ENCODE assay signal across 21 cellular contexts in genomic region chr5:171592741-171593140, GRCh38.
"Had no signal": no experiment of that assay in that cellular context is flagged by ENCODE, and none has a peak within 500 bp of the region (broad histone marks: within the 10 kb centered on the region; RNA-seq: fewer than 3 reads in every experiment).

No MANE protein-coding gene starts in this region.

- H3K4me3 ChIP-seq: colonic mucosa, lung, stomach had no signal

- DNase-seq: activated CD4-positive, alpha-beta T cell treated with anti-CD3 and anti-CD28 coated beads for 4 hours; activated CD8-positive, alpha-beta T cell treated with anti-CD3 and anti-CD28 coated beads, Interleukin-2, amount 10 ng/mL, durations not matched to agents 7 days and 5 days; activated naive CD4-positive, alpha-beta T cell treated with anti-CD3 and anti-CD28 coated beads for 36 hours; activated naive CD8-positive, alpha-beta T cell treated with anti-CD3 and anti-CD28 coated beads, Interleukin-2, amount 50 U/mL, for 24 hours; activated T-cell treated with anti-CD3 and anti-CD28 coated beads, Interleukin-2, amount 50 U/mL, for 24 hours; anterior cingulate cortex; brain microvascular endothelial cell; colonic mucosa; hippocampal formation; stimulated activated CD4-positive, alpha-beta T cell treated with anti-CD3 and anti-CD28 coated beads, Interleukin-4, amount 100 ng/mL, for 24 hours; stomach had no signal

- ATAC-seq: activated CD8-positive, alpha-beta T cell treated with anti-CD3 and anti-CD28 coated beads, Interleukin-2, amount 10 ng/mL, durations not matched to agents 7 days and 5 days; activated naive CD8-positive, alpha-beta T cell treated with anti-CD3 and anti-CD28 coated beads, Interleukin-2, amount 50 U/mL, for 24 hours; natural killer cell treated with Interleukin-12 subunit alpha and Interleukin-12 subunit beta and Interleukin-15 and Interleukin-18, amount 100 ng/mL, for 72 hours; sciatic nerve; stimulated activated effector memory CD8-positive, alpha-beta T cell treated with anti-CD3 and anti-CD28 coated beads, Interleukin-12 subunit alpha, Interleukin-12 subunit beta, amount 100 ng/mL, for 72 hours; WTC11 had no signal

- H3K27ac Mint-ChIP-seq: activated CD8-positive, alpha-beta T cell treated with anti-CD3 and anti-CD28 coated beads, Interleukin-2, amount 10 ng/mL, durations not matched to agents 7 days and 5 days; activated naive CD4-positive, alpha-beta T cell treated with anti-CD3 and anti-CD28 coated beads for 36 hours; activated naive CD8-positive, alpha-beta T cell treated with anti-CD3 and anti-CD28 coated beads, Interleukin-2, amount 50 U/mL, for 24 hours; activated T-cell treated with anti-CD3 and anti-CD28 coated beads, Interleukin-2, amount 50 U/mL, for 24 hours; mesothelial cell of epicardium; natural killer cell treated with Interleukin-12 subunit alpha and Interleukin-12 subunit beta and Interleukin-15 and Interleukin-18, amount 100 ng/mL, for 72 hours; stimulated activated effector memory CD8-positive, alpha-beta T cell treated with anti-CD3 and anti-CD28 coated beads, Interleukin-12 subunit alpha, Interleukin-12 subunit beta, amount 100 ng/mL, for 72 hours; T-helper 2 cell treated with Interferon-gamma antibody and Interleukin-4, amounts not matched to agents 5 μg/mL and 100 μg/mL, for 36 hours; type B pancreatic cell; WTC11 had no signal

- H3K9me3 ChIP-seq: colonic mucosa, neutrophil, stomach had no signal

- H3K9me3 Mint-ChIP-seq: activated naive CD4-positive, alpha-beta T cell treated with anti-CD3 and anti-CD28 coated beads for 36 hours; activated naive CD8-positive, alpha-beta T cell treated with anti-CD3 and anti-CD28 coated beads, Interleukin-2, amount 50 U/mL, for 24 hours; activated T-cell treated with anti-CD3 and anti-CD28 coated beads, Interleukin-2, amount 50 U/mL, for 24 hours; central memory CD8-positive, alpha-beta T cell; mesothelial cell of epicardium; natural killer cell treated with Interleukin-12 subunit alpha and Interleukin-12 subunit beta and Interleukin-15 and Interleukin-18, amount 100 ng/mL, for 72 hours; stimulated activated effector memory CD8-positive, alpha-beta T cell treated with anti-CD3 and anti-CD28 coated beads, Interleukin-12 subunit alpha, Interleukin-12 subunit beta, amount 100 ng/mL, for 72 hours; T-helper 2 cell treated with Interferon-gamma antibody and Interleukin-4, amounts not matched to agents 5 μg/mL and 100 μg/mL, for 36 hours; type B pancreatic cell had no signal

- H3K4me1 Mint-ChIP-seq: central memory CD8-positive, alpha-beta T cell; stimulated activated effector memory CD8-positive, alpha-beta T cell treated with anti-CD3 and anti-CD28 coated beads, Interleukin-12 subunit alpha, Interleukin-12 subunit beta, amount 100 ng/mL, for 72 hours had no signal

- H3K4me3 Mint-ChIP-seq: activated CD8-positive, alpha-beta T cell treated with anti-CD3 and anti-CD28 coated beads, Interleukin-2, amount 10 ng/mL, durations not matched to agents 7 days and 5 days; activated naive CD4-positive, alpha-beta T cell treated with anti-CD3 and anti-CD28 coated beads for 36 hours; activated naive CD8-positive, alpha-beta T cell treated with anti-CD3 and anti-CD28 coated beads, Interleukin-2, amount 50 U/mL, for 24 hours; activated T-cell treated with anti-CD3 and anti-CD28 coated beads, Interleukin-2, amount 50 U/mL, for 24 hours; central memory CD8-positive, alpha-beta T cell; mesothelial cell of epicardium; natural killer cell treated with Interleukin-12 subunit alpha and Interleukin-12 subunit beta and Interleukin-15 and Interleukin-18, amount 100 ng/mL, for 72 hours; stimulated activated effector memory CD8-positive, alpha-beta T cell treated with anti-CD3 and anti-CD28 coated beads, Interleukin-12 subunit alpha, Interleukin-12 subunit beta, amount 100 ng/mL, for 72 hours; T-helper 2 cell treated with Interferon-gamma antibody and Interleukin-4, amounts not matched to agents 5 μg/mL and 100 μg/mL, for 36 hours; type B pancreatic cell; WTC11 had no signal

- H3K36me3 ChIP-seq: brain microvascular endothelial cell, colonic mucosa, neutrophil, stomach had no signal

- H3K27me3 ChIP-seq: colonic mucosa, neutrophil had no signal

- H3K36me3 Mint-ChIP-seq: mesothelial cell of epicardium; natural killer cell treated with Interleukin-12 subunit alpha and Interleukin-12 subunit beta and Interleukin-15 and Interleukin-18, amount 100 ng/mL, for 72 hours; stimulated activated effector memory CD8-positive, alpha-beta T cell treated with anti-CD3 and anti-CD28 coated beads, Interleukin-12 subunit alpha, Interleukin-12 subunit beta, amount 100 ng/mL, for 72 hours; type B pancreatic cell; WTC11 had no signal
